Comparison of ENCODE assay signal across 8 cellular contexts in genomic region chr5:127229185-127229889, GRCh38.
A peak's percentile ranks its signal among the peaks of the same experiment; 100 is the strongest.
DNase-seq lines count a peak whose midpoint lies in the region; ATAC-seq, FAIRE-seq and TF ChIP-seq lines count a peak whose summit lies in the region.

No MANE protein-coding gene starts in this region.

- peak; percentile 86 for ATAC-seq in activated B cell treated with CpG ODN at 0.5 μM for 24 hours (ENCODE audit: low read depth)

- H3K27me3 Mint-ChIP-seq in activated B cell treated with CpG ODN at 0.5 μM for 24 hours: no peaks in the 10 kb centered on the region

- H3K4me3 ChIP-seq in cardiac fibroblast (replicated peaks in 1 of 2; ENCODE audit: low read depth in 2 of 2, low read length in 2 of 2) (peak overlapping the region; percentile 48 to 59), kidney (ENCODE audit: low read length in 2 of 2) (peak overlapping the region; percentile 66 to 70)

- H3K4me1 Mint-ChIP-seq in activated B cell treated with CpG ODN at 0.5 μM for 24 hours: peaks cover 18% of the 10 kb centered on the region

- H3K4me3 Mint-ChIP-seq in activated B cell treated with CpG ODN at 0.5 μM for 24 hours: peak overlapping the region; percentile 85

- FAIRE-seq in kidney (lab: Jason Lieb, UNC): no peak

- peak overlapping the region in 1 of 2 donors; percentile 32 for H3K9ac ChIP-seq in kidney (ENCODE audit: low read length in 2 of 2)

- H3K36me3 ChIP-seq in kidney (ENCODE audit: control insufficient read depth in 1 of 2, insufficient read depth in 2 of 2, low read length in 2 of 2): no peaks in the 10 kb centered on the region

- intact Hi-C loops in activated B cell treated with CpG ODN at 0.5 μM for 24 hours (cut with micrococcal nuclease): loop anchor here (1.0 to 10.0 kb wide), 5 partner anchors 156 to 629 kb away; partner anchors contain the start of genes C5orf63, MARCHF3 and PHAX
- intact Hi-C loops in kidney (cut with DNase I): no loop called here

- DNase-seq in DMS114 treated with DMSO at 0.1 percent for 48 hours (lab: John Stamatoyannopoulos, UW; ENCODE audit: unreplicated experiment): peak; percentile 5
- peak; percentile 80 for DNase-seq in GM20000 (ENCODE audit: low spot score)
- peak; percentile 59 for DNase-seq in HuH-7 (ENCODE audit: low spot score)
- peak; percentile 62 for DNase-seq in activated B cell treated with CpG ODN at 0.5 μM for 24 hours
- DNase-seq in cardiac fibroblast (ENCODE audit: low read depth in 2 of 2): peak; percentile 26 to 46
- peak; percentile 88 for DNase-seq in kidney
- peak; percentile 21 to 24 for DNase-seq in stimulated activated CD4-positive, alpha-beta T cell treated with anti-CD3 and anti-CD28 coated beads, Interleukin-15, amount 100 ng/mL, for 48 hours (ENCODE audit: low read depth in 2 of 2)
- DNase-seq in HK-2 (ENCODE audit: unreplicated experiment): no peak

- no peak overlapping the region for H3K27ac Mint-ChIP-seq in activated B cell treated with CpG ODN at 0.5 μM for 24 hours

- peaks cover 8% of the 10 kb centered on the region for H3K36me3 Mint-ChIP-seq in activated B cell treated with CpG ODN at 0.5 μM for 24 hours (ENCODE audit: low read depth)

- POLR2A ChIA-PET in activated B cell treated with CpG ODN at 0.5 μM for 24 hours (lab: Charles Lee): interaction anchor here (1.0 to 2.2 kb wide), 6 partner anchors 157 to 628 kb away, joined by 3 to 16 read pairs (median 6); partner anchors contain the start of genes C5orf63, LMNB1, MARCHF3 and PHAX

- TF ChIP-seq CTCF in GM20000 (IDR thresholded peaks at IDR 0.05; ENCODE audit: extremely low read depth, missing control alignments): no peak
- TF ChIP-seq CTCF in activated B cell treated with CpG ODN at 0.5 μM for 24 hours (IDR thresholded peaks at IDR 0.05): no peak
- peak; percentile 0 for TF ChIP-seq CTCF in cardiac fibroblast (IDR thresholded peaks at IDR 0.05; ENCODE audit: low read depth, low read length)
- no peak for TF ChIP-seq CTCF in kidney (IDR thresholded peaks at IDR 0.05; ENCODE audit: borderline replicate concordance, extremely low read depth, insufficient read depth)

- peaks cover 0 to 8% of the 10 kb centered on the region in 2 donors for H3K4me1 ChIP-seq in kidney (ENCODE audit: control insufficient read depth in 1 of 2, insufficient read depth in 1 of 2, low read depth in 1 of 2, low read length in 2 of 2)

- no peaks in the 10 kb centered on the region for H3K9me3 ChIP-seq in kidney (ENCODE audit: control insufficient read depth in 1 of 2, low read length in 2 of 2)

- H3K27ac ChIP-seq in kidney (ENCODE audit: low read depth in 2 of 2, low read length in 2 of 2): no peak overlapping the region

- H3K9me3 Mint-ChIP-seq in activated B cell treated with CpG ODN at 0.5 μM for 24 hours: no peaks in the 10 kb centered on the region

- CTCF ChIA-PET in activated B cell treated with CpG ODN at 0.5 μM for 24 hours (lab: Charles Lee): no interaction called here
